In the genomic region with DNA sequence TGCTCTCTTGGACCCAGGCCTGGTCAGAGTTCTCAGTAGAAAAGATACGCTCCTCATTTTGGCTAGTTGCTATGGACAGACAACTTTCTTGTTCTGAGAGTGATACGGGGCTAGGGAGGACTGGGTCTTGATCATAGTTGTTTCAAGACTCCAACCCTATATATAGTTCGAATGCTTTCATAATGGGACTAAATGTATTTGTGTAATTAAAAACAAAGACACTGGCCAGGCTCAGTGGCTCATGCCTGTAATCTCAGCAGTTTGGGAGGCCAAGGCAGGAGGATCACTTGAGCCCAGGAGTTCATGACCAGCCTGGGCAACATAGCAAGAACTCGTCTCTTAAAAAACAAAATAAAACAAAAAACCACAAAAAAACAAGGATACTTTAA, we compare ENCODE assay signal across 14 cellular contexts. TPM values are rescaled to one million over a fixed set of nuclear protein-coding genes. Genes with fewer than 3 reads are reported as not detected.
DNase-seq lines count a peak whose midpoint lies in the region; ATAC-seq and TF ChIP-seq lines count a peak whose summit lies in the region.
"Had no signal": no experiment of that assay in that cellular context is flagged by ENCODE, and none has a peak within 500 bp of the region (broad histone marks: within the 10 kb centered on the region; RNA-seq: fewer than 3 reads in every experiment).

No MANE protein-coding gene starts in this region.

- no peak overlapping the region for H3K23ac ChIP-seq in IMR-90 (ENCODE audit: low read depth, low read length)

- no peak overlapping the region for H2BK20ac ChIP-seq in IMR-90 (ENCODE audit: low read depth, low read length)

- no peak overlapping the region for H3K18ac ChIP-seq in IMR-90 (ENCODE audit: low read depth, low read length)

- no peak overlapping the region for H3K14ac ChIP-seq in IMR-90 (replicated peaks; ENCODE audit: low read depth, low read length)

- peaks cover 17% of the 10 kb centered on the region for H3K9me1 ChIP-seq in IMR-90 (ENCODE audit: insufficient read depth, low read length)

- H3K36me3 Mint-ChIP-seq in activated T-cell treated with anti-CD3 and anti-CD28 coated beads, Interleukin-2, amount 50 U/mL, for 4 hours (ENCODE audit: insufficient read depth) = peaks cover 41% of the 10 kb centered on the region
- peaks cover 34% of the 10 kb centered on the region for H3K36me3 Mint-ChIP-seq in activated naive CD8-positive, alpha-beta T cell treated with anti-CD3 and anti-CD28 coated beads, Interleukin-2, amount 10 ng/mL, durations not matched to agents 7 days and 5 days
- H3K36me3 Mint-ChIP-seq in stimulated activated effector memory CD8-positive, alpha-beta T cell treated with anti-CD3 and anti-CD28 coated beads, Interleukin-12 subunit alpha, Interleukin-12 subunit beta, amount 100 ng/mL, for 72 hours = peaks cover 85% of the 10 kb centered on the region

- no peak overlapping the region for H2BK5ac ChIP-seq in IMR-90 (ENCODE audit: low read depth, low read length, poor library complexity, severe bottlenecking)

- no peak overlapping the region for H3K4ac ChIP-seq in IMR-90 (ENCODE audit: low read depth, low read length)

- H3K4me3 Mint-ChIP-seq in activated T-cell treated with anti-CD3 and anti-CD28 coated beads, Interleukin-2, amount 50 U/mL, for 4 hours = peak overlapping the region; percentile 29
- no peak overlapping the region for H3K4me3 Mint-ChIP-seq in activated naive CD8-positive, alpha-beta T cell treated with anti-CD3 and anti-CD28 coated beads, Interleukin-2, amount 10 ng/mL, durations not matched to agents 7 days and 5 days
- H3K4me3 Mint-ChIP-seq in stimulated activated effector memory CD8-positive, alpha-beta T cell treated with anti-CD3 and anti-CD28 coated beads, Interleukin-12 subunit alpha, Interleukin-12 subunit beta, amount 100 ng/mL, for 72 hours = peak overlapping the region; percentile 2

- TF ChIP-seq CTCF in IMR-90 (conservative IDR thresholded peaks at IDR 0.05; ENCODE audit: low read depth, low read length) = no peak

- H3K9ac ChIP-seq in IMR-90 (ENCODE audit: low read depth, low read length) = no peak overlapping the region

- H4K20me1 ChIP-seq in IMR-90 (ENCODE audit: insufficient read depth, low read length) = peaks cover 58% of the 10 kb centered on the region

- no peak overlapping the region for H3K27ac ChIP-seq in IMR-90 (ENCODE audit: insufficient read depth, low read length)

- no peak overlapping the region for H3K56ac ChIP-seq in IMR-90 (ENCODE audit: extremely low read depth, insufficient read depth, low read length)

- no peaks in the 10 kb centered on the region for H3K9me3 ChIP-seq in IMR-90 (ENCODE audit: control insufficient read depth, insufficient read depth, low read length)

- no peak overlapping the region for H4K8ac ChIP-seq in IMR-90 (ENCODE audit: low read depth in 2 of 2, low read length in 2 of 2)

- BruUV-seq in IMR-90 (replicated peaks; lab: Mats Ljungman, UMichigan) = TSS peak; percentile 3

- no peak overlapping the region for H2BK15ac ChIP-seq in IMR-90 (ENCODE audit: low read depth, low read length)

- H4K91ac ChIP-seq in IMR-90 (ENCODE audit: insufficient read depth, low read depth, low read length) = no peak overlapping the region

- CTCF ChIA-PET in IMR-90 (lab: Yijun Ruan, JAX) = no interaction called here

- intact Hi-C loops in IMR-90 (cut with micrococcal nuclease) = no loop called here

- H4K5ac ChIP-seq in IMR-90 (ENCODE audit: low read depth, low read length) = no peak overlapping the region

- no peak overlapping the region for H2BK120ac ChIP-seq in IMR-90 (ENCODE audit: low read depth, low read length)

- POLR2A ChIA-PET in IMR-90 (lab: Charles Lee; ENCODE audit: unreplicated experiment) = no interaction called here
- POLR2A ChIA-PET in activated naive CD8-positive, alpha-beta T cell treated with anti-CD3 and anti-CD28 coated beads, Interleukin-2, amount 10 ng/mL, durations not matched to agents 7 days and 5 days (lab: Charles Lee) = interaction anchor here (1.8 kb wide), 1 partner anchor 29 kb away, joined by 7 read pairs; a partner anchor contains a TSS

- H3K27me3 ChIP-seq in IMR-90 (ENCODE audit: control insufficient read depth, insufficient read depth, low read length) = no peaks in the 10 kb centered on the region

- no peak overlapping the region for H2AK9ac ChIP-seq in IMR-90 (replicated peaks; ENCODE audit: low read depth, low read length, poor library complexity)

- dilution Hi-C loops in IMR-90 (cut with HindIII; ENCODE audit: low sequenced_read_pairs, unreplicated experiment) = no loop called here

- no peak for TF ChIP-seq RAD21 in IMR-90 (IDR thresholded peaks at IDR 0.05; ENCODE audit: low read length)

- peak overlapping the region; percentile 82 for H3K27ac Mint-ChIP-seq in activated naive CD8-positive, alpha-beta T cell treated with anti-CD3 and anti-CD28 coated beads, Interleukin-2, amount 10 ng/mL, durations not matched to agents 7 days and 5 days
- H3K27ac Mint-ChIP-seq in stimulated activated effector memory CD8-positive, alpha-beta T cell treated with anti-CD3 and anti-CD28 coated beads, Interleukin-12 subunit alpha, Interleukin-12 subunit beta, amount 100 ng/mL, for 72 hours = peak overlapping the region; percentile 88

- H3K27me3 Mint-ChIP-seq in activated T-cell treated with anti-CD3 and anti-CD28 coated beads, Interleukin-2, amount 50 U/mL, for 4 hours (ENCODE audit: low read depth) = no peaks in the 10 kb centered on the region
- no peaks in the 10 kb centered on the region for H3K27me3 Mint-ChIP-seq in activated naive CD8-positive, alpha-beta T cell treated with anti-CD3 and anti-CD28 coated beads, Interleukin-2, amount 10 ng/mL, durations not matched to agents 7 days and 5 days

- no peaks in the 10 kb centered on the region for H3K9me3 Mint-ChIP-seq in activated T-cell treated with anti-CD3 and anti-CD28 coated beads, Interleukin-2, amount 50 U/mL, for 4 hours
- H3K9me3 Mint-ChIP-seq in activated naive CD8-positive, alpha-beta T cell treated with anti-CD3 and anti-CD28 coated beads, Interleukin-2, amount 10 ng/mL, durations not matched to agents 7 days and 5 days = no peaks in the 10 kb centered on the region
- H3K9me3 Mint-ChIP-seq in stimulated activated effector memory CD8-positive, alpha-beta T cell treated with anti-CD3 and anti-CD28 coated beads, Interleukin-12 subunit alpha, Interleukin-12 subunit beta, amount 100 ng/mL, for 72 hours = no peaks in the 10 kb centered on the region

- no peak overlapping the region for H3K4me3 ChIP-seq in IMR-90 (ENCODE audit: insufficient read depth, low read depth, low read length)
- H3K4me3 ChIP-seq: coronary artery had no signal

- TF ChIP-seq POLR2A in IMR-90 (IDR thresholded peaks at IDR 0.05; ENCODE audit: low read depth, low read length) = no peak

- H2AK5ac ChIP-seq in IMR-90 (ENCODE audit: low read depth, low read length) = no peak overlapping the region

- in situ Hi-C loops in IMR-90 (cut with MboI; ENCODE audit: low sequenced_read_pairs) = no loop called here

- H3K36me3 ChIP-seq in IMR-90 (ENCODE audit: control insufficient read depth, insufficient read depth, low read length) = peaks cover 22% of the 10 kb centered on the region

- H2AFZ ChIP-seq in IMR-90 (replicated peaks; ENCODE audit: low read length, poor library complexity) = no peak overlapping the region

- no peak for ATAC-seq in activated T-cell treated with anti-CD3 and anti-CD28 coated beads, Interleukin-2, amount 50 U/mL, for 4 hours
- ATAC-seq in IMR-90 (ENCODE audit: low read depth) (no peak), GM18909 (IDR thresholded peaks at IDR 0.05; ENCODE audit: poor library complexity, unreplicated experiment) (no peak)
- no peak for ATAC-seq in activated naive CD8-positive, alpha-beta T cell treated with anti-CD3 and anti-CD28 coated beads, Interleukin-2, amount 10 ng/mL, durations not matched to agents 7 days and 5 days (ENCODE audit: low read depth)
- no peak for ATAC-seq in stimulated activated effector memory CD8-positive, alpha-beta T cell treated with anti-CD3 and anti-CD28 coated beads, Interleukin-12 subunit alpha, Interleukin-12 subunit beta, amount 100 ng/mL, for 72 hours

- H3K4me1 Mint-ChIP-seq in activated T-cell treated with anti-CD3 and anti-CD28 coated beads, Interleukin-2, amount 50 U/mL, for 4 hours (ENCODE audit: low read depth) = peaks cover 77% of the 10 kb centered on the region
- peaks cover 58% of the 10 kb centered on the region for H3K4me1 Mint-ChIP-seq in activated naive CD8-positive, alpha-beta T cell treated with anti-CD3 and anti-CD28 coated beads, Interleukin-2, amount 10 ng/mL, durations not matched to agents 7 days and 5 days
- H3K4me1 Mint-ChIP-seq in stimulated activated effector memory CD8-positive, alpha-beta T cell treated with anti-CD3 and anti-CD28 coated beads, Interleukin-12 subunit alpha, Interleukin-12 subunit beta, amount 100 ng/mL, for 72 hours = peaks cover 64% of the 10 kb centered on the region

- no peak overlapping the region for H3K4me2 ChIP-seq in IMR-90 (ENCODE audit: low read depth, low read length)

- no peak for DNase-seq in activated T-cell treated with anti-CD3 and anti-CD28 coated beads, Interleukin-2, amount 50 U/mL, for 4 hours
- DNase-seq in activated T-cell treated with anti-CD3 and anti-CD28 coated beads for 4 hours (no peak), IMR-90 (no peak), T1000 (lab: John Stamatoyannopoulos, UW) (no peak), KG1 (lab: John Stamatoyannopoulos, UW) (no peak)
- no peak for DNase-seq in activated naive CD8-positive, alpha-beta T cell treated with anti-CD3 and anti-CD28 coated beads, Interleukin-2, amount 10 ng/mL, durations not matched to agents 7 days and 5 days
- DNase-seq in stimulated activated effector memory CD8-positive, alpha-beta T cell treated with anti-CD3 and anti-CD28 coated beads, Interleukin-12 subunit alpha, Interleukin-12 subunit beta, amount 100 ng/mL, for 72 hours (ENCODE audit: low spot score in 2 of 2) = no peak
- DNase-seq: ACHN, aorta, glutamatergic neuron, islet precursor cell had no signal

- H3K79me1 ChIP-seq in IMR-90 (ENCODE audit: low read depth in 1 of 2, low read length in 2 of 2) = peaks cover 9 to 74% of the 10 kb centered on the region in 2 experiments

- H3K4me1 ChIP-seq in IMR-90 (ENCODE audit: control insufficient read depth, insufficient read depth, low read length) = no peaks in the 10 kb centered on the region; the same call in 1 of the 2 replicates

- WGBS in IMR-90 (ENCODE audit: extremely low coverage in 2 of 2, insufficient read length in 1 of 2), 2 experiments = no CpG with 5 or more reads among the region's 4 CpGs

RNA-seq across cellular contexts. Expression of a gene that starts 17.7 kb away (rescaled TPM):
- 100 to 1,000 TPM in 2 of 3 donors, 10 to 100 TPM in 1; 91.3 to 103 (median 103) TPM for total RNA-seq in activated T-cell treated with anti-CD3 and anti-CD28 coated beads, Interleukin-2, amount 50 U/mL, for 4 hours
- 25.0 and 29.4 TPM in 2 replicates for total RNA-seq in IMR-90 (2012; rRNA removed)
- polyA plus RNA-seq in IMR-90 (2012; rRNA removed) = 32.6 and 36.1 TPM in 2 replicates
- 11.7 and 13.7 TPM in 2 replicates for polyA plus RNA-seq in IMR-90 (2012; cell fraction: cytosol; rRNA removed)
- polyA plus RNA-seq in IMR-90 (2012; cell fraction: nucleus; rRNA removed; ENCODE audit: low replicate concordance) = 134 and 224 TPM in 2 replicates
- 100 to 1,000 TPM; 110 to 113 TPM for total RNA-seq in activated naive CD8-positive, alpha-beta T cell treated with anti-CD3 and anti-CD28 coated beads, Interleukin-2, amount 10 ng/mL, durations not matched to agents 7 days and 5 days

RNA-seq across cellular contexts. Expression of a gene that starts 28.7 kb away (rescaled TPM):
- total RNA-seq in activated T-cell treated with anti-CD3 and anti-CD28 coated beads, Interleukin-2, amount 50 U/mL, for 4 hours = 10 to 100 TPM; 19.0 to 27.6 (median 21.5) TPM
- total RNA-seq in IMR-90 (2012; rRNA removed) = 8.4 and 10.3 TPM in 2 replicates
- 5.6 and 6.8 TPM in 2 replicates for polyA plus RNA-seq in IMR-90 (2012; rRNA removed)
- 2.5 and 3.5 TPM in 2 replicates for polyA plus RNA-seq in IMR-90 (2012; cell fraction: cytosol; rRNA removed)
- polyA plus RNA-seq in IMR-90 (2012; cell fraction: nucleus; rRNA removed; ENCODE audit: low replicate concordance) = 7.7 and 20.7 TPM in 2 replicates
- total RNA-seq in activated naive CD8-positive, alpha-beta T cell treated with anti-CD3 and anti-CD28 coated beads, Interleukin-2, amount 10 ng/mL, durations not matched to agents 7 days and 5 days = 10 to 100 TPM; 38.2 to 44.4 TPM

RNA-seq across cellular contexts. Expression of a gene that starts 28.8 kb away (rescaled TPM):
- total RNA-seq in activated T-cell treated with anti-CD3 and anti-CD28 coated beads, Interleukin-2, amount 50 U/mL, for 4 hours = 10 to 100 TPM; 60.3 to 66.8 (median 63.0) TPM
- total RNA-seq in IMR-90 (2012; rRNA removed) = 65.5 and 68.6 TPM in 2 replicates
- polyA plus RNA-seq in IMR-90 (2012; rRNA removed) = 61.0 and 63.1 TPM in 2 replicates
- 31.0 and 38.2 TPM in 2 replicates for polyA plus RNA-seq in IMR-90 (2012; cell fraction: cytosol; rRNA removed)
- 269 and 469 TPM in 2 replicates for polyA plus RNA-seq in IMR-90 (2012; cell fraction: nucleus; rRNA removed; ENCODE audit: low replicate concordance)
- 10 to 100 TPM; 85.7 to 87.3 TPM for total RNA-seq in activated naive CD8-positive, alpha-beta T cell treated with anti-CD3 and anti-CD28 coated beads, Interleukin-2, amount 10 ng/mL, durations not matched to agents 7 days and 5 days

RNA-seq across cellular contexts. Expression of a gene that starts 36.9 kb away (rescaled TPM):
- 10 to 100 TPM in 1 of 3 donors, 1 to 10 TPM in 2; 7.4 to 11.0 (median 7.9) TPM for total RNA-seq in activated T-cell treated with anti-CD3 and anti-CD28 coated beads, Interleukin-2, amount 50 U/mL, for 4 hours
- 18.1 and 19.5 TPM in 2 replicates for total RNA-seq in IMR-90 (2012; rRNA removed)
- polyA plus RNA-seq in IMR-90 (2012; rRNA removed) = 31.7 and 34.4 TPM in 2 replicates
- polyA plus RNA-seq in IMR-90 (2012; cell fraction: cytosol; rRNA removed) = 22.4 and 36.7 TPM in 2 replicates
- 13.4 and 30.8 TPM in 2 replicates for polyA plus RNA-seq in IMR-90 (2012; cell fraction: nucleus; rRNA removed; ENCODE audit: low replicate concordance)
- total RNA-seq in activated naive CD8-positive, alpha-beta T cell treated with anti-CD3 and anti-CD28 coated beads, Interleukin-2, amount 10 ng/mL, durations not matched to agents 7 days and 5 days = 10 to 100 TPM; 10.8 to 12.5 TPM

RNA-seq across cellular contexts. Expression of a gene that starts 46.1 kb away (rescaled TPM):
- total RNA-seq in activated T-cell treated with anti-CD3 and anti-CD28 coated beads, Interleukin-2, amount 50 U/mL, for 4 hours = 1 to 10 TPM in 1 of 3 donors, under 1 TPM in 2; 0.53 to 1.3 (median 0.68) TPM
- total RNA-seq in IMR-90 (2012; rRNA removed) = under 0.01 TPM in 1 of 2 replicates, not detected in the other
- 0.07 and 0.14 TPM in 2 replicates for polyA plus RNA-seq in IMR-90 (2012; rRNA removed)
- polyA plus RNA-seq in IMR-90 (2012; cell fraction: cytosol; rRNA removed) = 0.07 TPM in 1 of 2 replicates, not detected in the other
- 0.32 and 0.53 TPM in 2 replicates for polyA plus RNA-seq in IMR-90 (2012; cell fraction: nucleus; rRNA removed; ENCODE audit: low replicate concordance)
- total RNA-seq in activated naive CD8-positive, alpha-beta T cell treated with anti-CD3 and anti-CD28 coated beads, Interleukin-2, amount 10 ng/mL, durations not matched to agents 7 days and 5 days = under 1 TPM in 1 of 2 experiments, not detected in 1; 0.86 TPM
- total RNA-seq: temporal lobe had no signal
